Comparison of ENCODE assay signal across 17 cellular contexts in the genomic region with DNA sequence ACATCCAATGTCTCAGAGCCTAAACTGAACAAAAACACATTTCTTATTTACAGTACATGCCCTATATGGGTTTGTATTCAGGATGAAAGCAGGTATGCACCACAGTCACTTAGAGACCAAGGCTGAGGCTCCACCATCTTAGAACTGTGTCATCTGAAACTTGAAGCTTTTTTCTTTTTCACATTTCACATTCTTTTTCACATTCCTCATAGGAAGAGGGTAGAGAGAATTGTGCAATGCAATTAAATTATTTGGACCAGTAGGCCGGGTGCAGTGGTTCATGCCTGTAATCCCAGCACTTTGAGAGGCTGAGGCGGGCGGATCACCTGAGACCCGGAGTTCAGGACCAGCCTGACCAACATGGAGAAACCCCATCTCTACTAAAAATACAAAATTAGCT.
DNase-seq lines count a peak whose midpoint lies in the region; ATAC-seq and TF ChIP-seq lines count a peak whose summit lies in the region.
"Had no signal": no experiment of that assay in that cellular context is flagged by ENCODE, and none has a peak within 500 bp of the region (broad histone marks: within the 10 kb centered on the region; RNA-seq: fewer than 3 reads in every experiment).

No MANE protein-coding gene starts in this region.

- H3K27ac ChIP-seq in GM23248: peak overlapping the region; percentile 25; the same call in 1 of the 2 replicates
- H3K27ac ChIP-seq: A549; BLaER1 treated with 17β-estradiol and CSF1 and Interleukin-3, amounts not matched to agents 10 nM and 100 nM had no signal

- H3K4me2 ChIP-seq in GM23248 (ENCODE audit: unreplicated experiment): peak overlapping the region; percentile 15
- H3K4me2 ChIP-seq: A549; BLaER1 treated with 17β-estradiol and CSF1 and Interleukin-3, amounts not matched to agents 10 nM and 100 nM had no signal

- H4K20me1 ChIP-seq in GM23248 (ENCODE audit: insufficient read depth): no peaks in the 10 kb centered on the region
- H4K20me1 ChIP-seq: BLaER1 treated with 17β-estradiol and CSF1 and Interleukin-3, amounts not matched to agents 10 nM and 100 nM had no signal

- no peaks in the 10 kb centered on the region for H3K36me3 ChIP-seq in GM23248 (ENCODE audit: low read depth)
- H3K36me3 ChIP-seq: BLaER1 treated with 17β-estradiol and CSF1 and Interleukin-3, amounts not matched to agents 10 nM and 100 nM had no signal

- H3K4me3 ChIP-seq in AG09309 (ENCODE audit: control insufficient read depth, low read depth, low read length) (no peak overlapping the region), GM23248 (no peak overlapping the region)
- H3K4me3 ChIP-seq: A549; BLaER1 treated with 17β-estradiol and CSF1 and Interleukin-3, amounts not matched to agents 10 nM and 100 nM had no signal

- no peaks in the 10 kb centered on the region for H3K79me2 ChIP-seq in GM23248 (ENCODE audit: insufficient read depth)

- no peaks in the 10 kb centered on the region for H3K27me3 ChIP-seq in GM23248 (replicated peaks; ENCODE audit: insufficient read depth)
- H3K27me3 ChIP-seq: BLaER1 treated with 17β-estradiol and CSF1 and Interleukin-3, amounts not matched to agents 10 nM and 100 nM had no signal

- H3K9me3 ChIP-seq in GM23248 (ENCODE audit: low read depth): no peaks in the 10 kb centered on the region
- H3K9me3 ChIP-seq: A549; BLaER1 treated with 17β-estradiol and CSF1 and Interleukin-3, amounts not matched to agents 10 nM and 100 nM had no signal

- H3K4me1 ChIP-seq in GM23248 (ENCODE audit: insufficient read depth): peaks cover 22% of the 10 kb centered on the region
- H3K4me1 ChIP-seq: A549; BLaER1 treated with 17β-estradiol and CSF1 and Interleukin-3, amounts not matched to agents 10 nM and 100 nM had no signal

- TF ChIP-seq CTCF in AG09309 (IDR thresholded peaks at IDR 0.05; ENCODE audit: control insufficient read depth, insufficient read depth, low read depth, low read length, missing control alignments): no peak

- DNase-seq in AG09309 (ENCODE audit: low read depth) (peak; percentile 10), GM23248 (peak; percentile 55), amniotic epithelial cell (ENCODE audit: low read depth) (peak; percentile 16), iris pigment epithelial cell (ENCODE audit: low read depth) (peak; percentile 66), NCI-H1092 treated with DMSO at 0.1 percent for 48 hours (lab: John Stamatoyannopoulos, UW) (no peak), hepatic stellate cell (ENCODE audit: low spot score) (no peak)
- DNase-seq: DMS 273 treated with DMSO at 0.1 percent for 48 hours, MM.1S, NCI-H1930, NCI-H2171, NCI-H446 treated with DMSO at 0.1 percent for 48 hours, NCI-H774, SIG-M5 had no signal

- peaks cover 10% of the 10 kb centered on the region for H3F3A ChIP-seq in GM23248 (ENCODE audit: insufficient read depth)

- in situ Hi-C loops in GM23248 (cut with MboI): no loop called here

- no peak overlapping the region for H3K9ac ChIP-seq in GM23248
- H3K9ac ChIP-seq: BLaER1 treated with 17β-estradiol and CSF1 and Interleukin-3, amounts not matched to agents 10 nM and 100 nM had no signal

- peak overlapping the region; percentile 90 for H2AFZ ChIP-seq in GM23248

- WGBS in GM23248 (ENCODE audit: low coverage in 1 of 2, low lambda C conversion rate in 2 of 2, missing lambda C conversion rate in 2 of 2), 2 experiments: 71 to 74% methylated on average over 4 of the region's 4 CpGs

- ATAC-seq in GM19467 (IDR thresholded peaks at IDR 0.05; ENCODE audit: unreplicated experiment) (no peak), HG03432 (IDR thresholded peaks at IDR 0.05; ENCODE audit: unreplicated experiment) (no peak)
- ATAC-seq: A549 had no signal

- H3K9me2 ChIP-seq in GM23248 (ENCODE audit: insufficient read depth): no peaks in the 10 kb centered on the region

Comparison
In these comparisons a context has a peak if more than half of its experiments do, and no peak if none do; other contexts are left out.
1. DNase-seq: peak in AG09309 (single experiment), GM23248 (single experiment), amniotic epithelial cell (single experiment) and iris pigment epithelial cell (single experiment); none in NCI-H1092 treated with DMSO at 0.1 percent for 48 hours (single experiment) and hepatic stellate cell (single experiment).